ENCODE assay signal across 1 cellular context in the genomic region with DNA sequence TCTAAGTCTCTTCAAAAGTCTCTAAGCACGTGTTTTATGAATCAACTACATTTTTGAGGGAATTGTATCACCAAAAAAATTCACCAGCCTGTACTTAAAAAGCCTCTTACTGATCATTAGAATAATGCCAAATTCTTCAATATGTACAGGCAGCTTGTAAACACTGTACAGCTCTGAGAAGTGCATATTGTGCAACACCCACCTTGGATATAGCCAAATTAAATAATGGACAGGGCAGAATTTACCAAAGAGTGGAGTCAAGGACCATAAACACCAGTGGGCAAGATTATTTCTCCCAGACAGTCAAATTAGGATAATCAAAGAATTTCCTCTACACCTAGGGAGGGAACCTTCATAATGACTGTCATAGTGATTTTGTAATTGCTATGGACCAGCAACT.
TF ChIP-seq lines count a peak whose summit lies in the region.

No MANE protein-coding gene starts in this region.

TF ChIP-seq in K562, 482 proteins besides CTCF, POLR2A, EP300 and RAD21 (continued from another document):
- TF ChIP-seq CEBPG (CRISPR knock-in tag; IDR thresholded peaks at IDR 0.05) (no peak), CEBPG (tag; conservative IDR thresholded peaks at IDR 0.05 in 1 of 2, IDR thresholded peaks at IDR 0.05 in 1 of 2) (peak in 1 of 2 experiments; percentile 24; a peak in 1 of 4 replicates), LARP7 (IDR thresholded peaks at IDR 0.05) (no peak)
